In the genomic region with DNA sequence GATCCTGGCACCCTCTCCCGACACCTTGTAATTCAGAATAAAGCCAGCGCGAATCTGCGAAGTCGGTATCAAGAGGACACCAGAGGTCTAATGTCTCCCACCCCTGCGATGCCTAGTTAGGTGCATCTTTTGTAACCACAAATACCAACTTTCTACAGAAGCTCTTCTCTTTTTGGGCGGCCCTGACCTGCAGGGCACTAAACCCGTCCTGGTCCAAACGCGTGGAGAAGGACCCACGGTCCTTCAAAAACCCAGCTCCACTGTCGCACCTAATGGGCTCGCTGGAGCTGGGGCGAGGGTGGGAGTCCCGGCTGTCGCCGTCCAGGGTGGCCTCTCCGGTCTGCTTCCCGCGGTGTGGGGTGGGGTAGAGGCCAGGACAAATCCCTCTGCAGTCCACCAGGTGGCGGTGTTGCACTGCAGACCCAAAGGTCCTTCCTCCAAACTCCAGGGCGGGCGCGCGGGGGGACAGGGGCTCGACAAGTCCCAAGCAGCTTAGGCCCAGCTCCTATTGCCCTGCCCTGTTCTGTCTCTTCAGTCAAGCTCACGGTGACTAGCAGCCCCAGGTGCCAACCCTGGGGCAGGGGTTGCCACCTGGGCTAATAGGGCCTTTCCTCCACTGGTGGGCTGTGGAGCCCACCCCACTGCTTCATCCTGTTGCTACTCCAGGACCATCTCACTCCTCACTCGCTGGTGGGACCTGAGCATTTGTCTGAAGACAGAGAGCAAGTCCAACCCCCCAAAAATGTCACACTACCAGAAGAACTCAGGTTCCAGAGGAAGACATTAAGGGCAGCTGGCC, we compare ENCODE assay signal across 8 cellular contexts. TPM values are rescaled to one million over a fixed set of nuclear protein-coding genes. Genes with fewer than 3 reads are reported as not detected.
DNase-seq lines count a peak whose midpoint lies in the region; ATAC-seq, FAIRE-seq and TF ChIP-seq lines count a peak whose summit lies in the region.

No MANE protein-coding gene starts in this region.

- H2AFZ ChIP-seq in PC-9: no peak overlapping the region

- H3K36me3 Mint-ChIP-seq in activated T-cell treated with anti-CD3 and anti-CD28 coated beads, Interleukin-2, amount 50 U/mL, for 24 hours (ENCODE audit: low read depth): no peaks in the 10 kb centered on the region
- no peaks in the 10 kb centered on the region for H3K36me3 Mint-ChIP-seq in natural killer cell
- no peaks in the 10 kb centered on the region for H3K36me3 Mint-ChIP-seq in stimulated activated memory B cell treated with anti-CD40 and anti-IgM and Interleukin-4, amounts not matched to agents 10 μg/mL and 1 μg/mL and 100 μg/mL, for 72 hours

- no peak overlapping the region for H3K4me3 ChIP-seq in PC-9

- no peaks in the 10 kb centered on the region for H3K9me3 Mint-ChIP-seq in activated T-cell treated with anti-CD3 and anti-CD28 coated beads, Interleukin-2, amount 50 U/mL, for 24 hours
- no peaks in the 10 kb centered on the region for H3K9me3 Mint-ChIP-seq in natural killer cell
- H3K9me3 Mint-ChIP-seq in stimulated activated memory B cell treated with anti-CD40 and anti-IgM and Interleukin-4, amounts not matched to agents 10 μg/mL and 1 μg/mL and 100 μg/mL, for 72 hours: no peaks in the 10 kb centered on the region

- intact Hi-C loops in PC-9 (cut with micrococcal nuclease; ENCODE audit: unreplicated experiment): loop anchor here (1.0 to 5.0 kb wide), 6 partner anchors 97 to 972 kb away; no protein-coding TSS in a partner anchor
- intact Hi-C loops in natural killer cell (cut with micrococcal nuclease): loop anchor here (1.0 to 5.0 kb wide), 3 partner anchors 51 to 158 kb away; no protein-coding TSS in a partner anchor

- peak; percentile 81 for DNase-seq in DMS79 (lab: John Stamatoyannopoulos, UW)
- peak; percentile 85 for DNase-seq in HTR-8/SVneo (ENCODE audit: insufficient read length, low spot score)
- DNase-seq in PC-9: peak in 1 of 2 experiments; percentile 72
- DNase-seq in activated T-cell treated with anti-CD3 and anti-CD28 coated beads, Interleukin-2, amount 50 U/mL, for 24 hours: peak; percentile 88
- peak; percentile 60 for DNase-seq in fibroblast of gingiva (ENCODE audit: low read depth)
- DNase-seq in natural killer cell: peak; percentile 78

- peaks cover 72% of the 10 kb centered on the region for H3K27me3 Mint-ChIP-seq in activated T-cell treated with anti-CD3 and anti-CD28 coated beads, Interleukin-2, amount 50 U/mL, for 24 hours
- H3K27me3 Mint-ChIP-seq in natural killer cell (ENCODE audit: low read depth in 2 of 2): peaks cover 12 to 33% of the 10 kb centered on the region in 2 donors
- H3K27me3 Mint-ChIP-seq in stimulated activated memory B cell treated with anti-CD40 and anti-IgM and Interleukin-4, amounts not matched to agents 10 μg/mL and 1 μg/mL and 100 μg/mL, for 72 hours: peaks cover 80% of the 10 kb centered on the region

- no TSS peak for BruUV-seq in PC-9 (replicated peaks; lab: Mats Ljungman, UMichigan)

- no peaks in the 10 kb centered on the region for H3K79me2 ChIP-seq in PC-9 (ENCODE audit: low read depth)

- peaks cover 10% of the 10 kb centered on the region for H3K4me1 Mint-ChIP-seq in activated T-cell treated with anti-CD3 and anti-CD28 coated beads, Interleukin-2, amount 50 U/mL, for 24 hours (ENCODE audit: low read depth)
- H3K4me1 Mint-ChIP-seq in natural killer cell: peaks cover 0 to 9% of the 10 kb centered on the region in 2 donors
- peaks cover 21% of the 10 kb centered on the region for H3K4me1 Mint-ChIP-seq in stimulated activated memory B cell treated with anti-CD40 and anti-IgM and Interleukin-4, amounts not matched to agents 10 μg/mL and 1 μg/mL and 100 μg/mL, for 72 hours

- peak; percentile 92 for TF ChIP-seq CTCF in PC-9 (conservative IDR thresholded peaks at IDR 0.05)
- peak; percentile 95 for TF ChIP-seq CTCF in natural killer cell (IDR thresholded peaks at IDR 0.05)

- H3K4me1 ChIP-seq in PC-9 (replicated peaks; ENCODE audit: insufficient read depth): no peaks in the 10 kb centered on the region

- H3K27ac ChIP-seq in PC-9: no peak overlapping the region

- H4K20me1 ChIP-seq in PC-9 (ENCODE audit: insufficient read depth): no peaks in the 10 kb centered on the region

- H3K36me3 ChIP-seq in PC-9 (ENCODE audit: low read depth): no peaks in the 10 kb centered on the region

- H3K9me3 ChIP-seq in PC-9 (ENCODE audit: insufficient read depth, low read depth): no peaks in the 10 kb centered on the region

- no peaks in the 10 kb centered on the region; the same call in 1 of the 2 replicates for H3F3A ChIP-seq in PC-9 (ENCODE audit: insufficient read depth, low read depth)

- H3K27ac Mint-ChIP-seq in activated T-cell treated with anti-CD3 and anti-CD28 coated beads, Interleukin-2, amount 50 U/mL, for 24 hours: peak overlapping the region; percentile 79
- no peak overlapping the region for H3K27ac Mint-ChIP-seq in natural killer cell
- no peak overlapping the region for H3K27ac Mint-ChIP-seq in stimulated activated memory B cell treated with anti-CD40 and anti-IgM and Interleukin-4, amounts not matched to agents 10 μg/mL and 1 μg/mL and 100 μg/mL, for 72 hours

- ATAC-seq in natural killer cell (peak; percentile 70 to 73 (median 71)), HG03095 (IDR thresholded peaks at IDR 0.05; ENCODE audit: unreplicated experiment) (no peak)
- ATAC-seq in stimulated activated memory B cell treated with anti-CD40 and anti-IgM and Interleukin-4, amounts not matched to agents 10 μg/mL and 1 μg/mL and 100 μg/mL, for 72 hours: peak; percentile 52

- peaks cover 17% of the 10 kb centered on the region for H3K27me3 ChIP-seq in PC-9 (ENCODE audit: insufficient read depth, low read depth)

- no peaks in the 10 kb centered on the region for H3K9me2 ChIP-seq in PC-9 (ENCODE audit: insufficient read depth)

- H3K4me3 Mint-ChIP-seq in activated T-cell treated with anti-CD3 and anti-CD28 coated beads, Interleukin-2, amount 50 U/mL, for 24 hours: peak overlapping the region; percentile 49
- H3K4me3 Mint-ChIP-seq in natural killer cell: peak overlapping the region; percentile 17
- H3K4me3 Mint-ChIP-seq in stimulated activated memory B cell treated with anti-CD40 and anti-IgM and Interleukin-4, amounts not matched to agents 10 μg/mL and 1 μg/mL and 100 μg/mL, for 72 hours: peak overlapping the region; percentile 70

- POLR2A ChIA-PET in PC-9 (lab: Charles Lee; ENCODE audit: unreplicated experiment): interaction anchor here (0.6 kb wide), 2 partner anchors 274 to 1599 kb away, joined by 3 to 4 read pairs; no protein-coding TSS in a partner anchor

- CTCF ChIA-PET in PC-9 (lab: Charles Lee): interaction anchor here (0.6 to 1.1 kb wide), 7 partner anchors 90 to 788 kb away, joined by 3 to 6 read pairs (median 3); no protein-coding TSS in a partner anchor

- FAIRE-seq in HTR-8/SVneo (lab: Jason Lieb, UNC): no peak

- peak overlapping the region; percentile 49; the same call in 1 of the 2 replicates for H3K4me2 ChIP-seq in PC-9

RNA-seq across cellular contexts. Expression of gene HES3, which starts 2.7 kb away (rescaled TPM):
- not detected in 2 replicates for total RNA-seq in PC-9 (2021)
- total RNA-seq in natural killer cell: not detected

RNA-seq across cellular contexts. Expression of gene ICMT, which starts 10.9 kb away (rescaled TPM):
- 43.9 and 44.3 TPM in 2 replicates for total RNA-seq in PC-9 (2021)
- total RNA-seq in natural killer cell: 10 to 100 TPM in 2 of 3 donors, 1 to 10 TPM in 1; 8.6 to 16.9 (median 15.6) TPM

RNA-seq across cellular contexts. Expression of gene GPR153, which starts 14.2 kb away (rescaled TPM):
- total RNA-seq in PC-9 (2021) (7.9 and 8.0 TPM in 2 replicates), natural killer cell (1 to 10 TPM; 8.5 to 9.7 (median 8.7) TPM)

RNA-seq across cellular contexts. Expression of gene RNF207, which starts 40.8 kb away (rescaled TPM):
- 49.3 and 53.1 TPM in 2 replicates for total RNA-seq in PC-9 (2021)
- 1 to 10 TPM; 2.1 to 5.5 (median 2.3) TPM for total RNA-seq in natural killer cell

RNA-seq across cellular contexts. Expression of gene RPL22, which starts 47.3 kb away (rescaled TPM):
- total RNA-seq in PC-9 (2021) (408 and 447 TPM in 2 replicates), natural killer cell (100 to 1,000 TPM; 210 to 239 (median 228) TPM)

Comparison
In these comparisons a context has a peak if more than half of its experiments do, and no peak if none do; other contexts are left out.
1. H3K4me3 Mint-ChIP-seq: peak in every context shown above with its lines; median percentile 70 in stimulated activated memory B cell treated with anti-CD40 and anti-IgM and Interleukin-4, amounts not matched to agents 10 μg/mL and 1 μg/mL and 100 μg/mL, for 72 hours; 49 in activated T-cell treated with anti-CD3 and anti-CD28 coated beads, Interleukin-2, amount 50 U/mL, for 24 hours; 17 in natural killer cell.